In genomic region chr9:128372784-128373183, GRCh38 we compare ENCODE assay signal across 10 cellular contexts. TPM values are rescaled to one million over a fixed set of nuclear protein-coding genes. Genes with fewer than 3 reads are reported as not detected.
DNase-seq lines count a peak whose midpoint lies in the region; ATAC-seq and TF ChIP-seq lines count a peak whose summit lies in the region.
"Had no signal": no experiment of that assay in that cellular context is flagged by ENCODE, and none has a peak within 500 bp of the region (broad histone marks: within the 10 kb centered on the region; RNA-seq: fewer than 3 reads in every experiment).

No MANE protein-coding gene starts in this region.

- H3K4me1 ChIP-seq in KMS-11 (ENCODE audit: low read depth, poor library complexity, severe bottlenecking) = peaks cover 26% of the 10 kb centered on the region
- peaks cover 15% of the 10 kb centered on the region for H3K4me1 ChIP-seq in mammary epithelial cell (ENCODE audit: insufficient read depth, low read length)

- H3K79me2 ChIP-seq in KMS-11 (ENCODE audit: insufficient read depth, low read depth) = peaks cover 50% of the 10 kb centered on the region
- H3K79me2 ChIP-seq in mammary epithelial cell (ENCODE audit: insufficient read depth, low read length) = peaks cover 57% of the 10 kb centered on the region

- H3K9me3 ChIP-seq in mammary epithelial cell (replicated peaks; ENCODE audit: insufficient read depth, low read length) = no peaks in the 10 kb centered on the region
- H3K9me3 ChIP-seq: colonic mucosa had no signal

- no TSS peak for BruUV-seq in mammary epithelial cell (replicated peaks; lab: Mats Ljungman, UMichigan)

- ATAC-seq in naive B cell (ENCODE audit: low read depth in 2 of 2) (no peak), GM19328 (IDR thresholded peaks at IDR 0.05; ENCODE audit: unreplicated experiment) (no peak), HG02840 (IDR thresholded peaks at IDR 0.05; ENCODE audit: low FRiP score, unreplicated experiment) (no peak), GM19351 (IDR thresholded peaks at IDR 0.05; ENCODE audit: unreplicated experiment) (no peak)

- DNase-seq in CD14-positive monocyte (ENCODE audit: low spot score) = no peak
- no peak for DNase-seq in mammary epithelial cell
- DNase-seq in naive B cell = no peak
- DNase-seq in NCI-H345 treated with DMSO at 0.1 percent for 48 hours (lab: John Stamatoyannopoulos, UW; ENCODE audit: unreplicated experiment) = no peak
- DNase-seq: stimulated activated CD4-positive, alpha-beta T cell treated with anti-CD3 and anti-CD28 coated beads, Interleukin-2, amount 100 ng/mL, for 48 hours had no signal

- no peak overlapping the region for H3K4me3 ChIP-seq in KMS-11 (IDR thresholded peaks at IDR 0.05; ENCODE audit: insufficient read depth, low read depth, low read length)
- H3K4me3 ChIP-seq in mammary epithelial cell (replicated peaks in 1 of 3; ENCODE audit: insufficient read depth in 1 of 3, low read depth in 2 of 3, low read length in 3 of 3) = no peak overlapping the region

- H3K27me3 ChIP-seq in KMS-11 (ENCODE audit: insufficient read depth, low read depth) = no peaks in the 10 kb centered on the region
- H3K27me3 ChIP-seq in mammary epithelial cell (ENCODE audit: insufficient read depth, low read length) = no peaks in the 10 kb centered on the region
- H3K27me3 ChIP-seq: colonic mucosa had no signal

- H3K4me2 ChIP-seq in KMS-11 (peak overlapping the region; percentile 95; the same call in 1 of the 2 replicates), mammary epithelial cell (ENCODE audit: insufficient read depth, low read depth, low read length) (peak overlapping the region; percentile 88)

- no peaks in the 10 kb centered on the region for H3K36me3 ChIP-seq in KMS-11 (ENCODE audit: insufficient read depth)
- H3K36me3 ChIP-seq in mammary epithelial cell (ENCODE audit: insufficient read depth, low read length) = peaks cover 2% of the 10 kb centered on the region
- H3K36me3 ChIP-seq: colonic mucosa had no signal

- dilution Hi-C loops in mammary epithelial cell (cut with HindIII; ENCODE audit: low sequenced_read_pairs) = no loop called here

- in situ Hi-C loops in mammary epithelial cell (cut with MboI; ENCODE audit: low sequenced_read_pairs in 2 of 2) = no loop called here

- CTCF ChIA-PET in mammary epithelial cell (lab: Charles Lee; ENCODE audit: low non-redundant PET) = no interaction called here

- peaks cover 0 to 3% (median 0%) of the 10 kb centered on the region in 3 donors for H3K27me3 Mint-ChIP-seq in CD14-positive monocyte (ENCODE audit: low read depth in 3 of 3)
- no peaks in the 10 kb centered on the region for H3K27me3 Mint-ChIP-seq in naive B cell

- H4K20me1 ChIP-seq in KMS-11 (ENCODE audit: insufficient read depth) (no peaks in the 10 kb centered on the region), mammary epithelial cell (ENCODE audit: insufficient read depth, low read length) (no peaks in the 10 kb centered on the region)

- H3K9ac ChIP-seq in KMS-11 (no peak overlapping the region), mammary epithelial cell (ENCODE audit: insufficient read depth, low read length) (no peak overlapping the region)

- H3K4me3 Mint-ChIP-seq in CD14-positive monocyte (no peak overlapping the region), naive B cell (peak overlapping the region in 7 of 8 donors; percentile 91 to 99 (median 97))

- WGBS in mammary epithelial cell (ENCODE audit: low coverage, missing lambda C conversion rate) = 89% methylated on average over 1 of the region's 1 CpG

- intact Hi-C loops in CD14-positive monocyte (cut with micrococcal nuclease) (loop anchor here in 1 of 2 donors (5.0 to 10.0 kb wide), 3 partner anchors 48 to 95 kb away; partner anchors contain the start of genes COQ4, GOLGA2, ODF2 and SWI5), mammary epithelial cell (cut with micrococcal nuclease) (no loop called here)

- H3K27ac ChIP-seq in KMS-11 (no peak overlapping the region), mammary epithelial cell (ENCODE audit: insufficient read depth, low read depth, low read length) (peak overlapping the region; percentile 74)
- H3K27ac ChIP-seq: colonic mucosa had no signal

- H3K9me3 Mint-ChIP-seq in CD14-positive monocyte = no peaks in the 10 kb centered on the region
- no peaks in the 10 kb centered on the region for H3K9me3 Mint-ChIP-seq in naive B cell

- H3K4me1 Mint-ChIP-seq in CD14-positive monocyte (peaks cover 30% of the 10 kb centered on the region), naive B cell (peaks cover 33 to 45% (median 37%) of the 10 kb centered on the region in 3 donors)

- TF ChIP-seq CTCF in CD14-positive monocyte (IDR thresholded peaks at IDR 0.05) = no peak
- TF ChIP-seq CTCF in KMS-11 (conservative IDR thresholded peaks at IDR 0.05; ENCODE audit: low read depth, low read length) = no peak
- TF ChIP-seq CTCF in mammary epithelial cell (conservative IDR thresholded peaks at IDR 0.05 in 1 of 2, IDR thresholded peaks at IDR 0.05 in 1 of 2; ENCODE audit: extremely low read depth in 1 of 2, insufficient read depth in 1 of 2, low read depth in 1 of 2, low read length in 2 of 2) = no peak

- H3K27ac Mint-ChIP-seq in CD14-positive monocyte = peak overlapping the region; percentile 2 to 99 (median 97)
- H3K27ac Mint-ChIP-seq in naive B cell = peak overlapping the region in 4 of 6 donors; percentile 59 to 98 (median 70)

- no peak overlapping the region for H2AFZ ChIP-seq in KMS-11 (ENCODE audit: low read depth)
- H2AFZ ChIP-seq in mammary epithelial cell (ENCODE audit: low read depth, low read length) = no peak overlapping the region

- H3K36me3 Mint-ChIP-seq in CD14-positive monocyte = peaks cover 20 to 33% of the 10 kb centered on the region in 2 donors
- peaks cover 4 to 8% of the 10 kb centered on the region in 2 donors for H3K36me3 Mint-ChIP-seq in naive B cell

RNA-seq across cellular contexts. Expression of gene URM1, which starts 1.6 kb away (rescaled TPM):
- polyA plus RNA-seq in CD14-positive monocyte (10 to 100 TPM; 37.5 to 39.7 TPM), mammary epithelial cell (37.7 TPM), naive B cell (ENCODE audit: low read depth in 6 of 6) (10 to 100 TPM; 36.9 to 44.3 (median 42.0) TPM)
- total RNA-seq in mammary epithelial cell = 10 to 100 TPM; 24.5 to 53.7 TPM
- polyA minus RNA-seq in mammary epithelial cell = 38.7 TPM

RNA-seq across cellular contexts. Expression of gene SLC27A4, which starts 32.5 kb away (rescaled TPM):
- polyA plus RNA-seq in CD14-positive monocyte = 1 to 10 TPM; 6.8 TPM
- 10 to 100 TPM; 28.2 to 35.2 TPM for total RNA-seq in mammary epithelial cell
- polyA plus RNA-seq in mammary epithelial cell = 30.6 TPM
- 33.6 TPM for polyA minus RNA-seq in mammary epithelial cell
- 1 to 10 TPM in 5 of 6 donors, not detected in 1; 2.3 to 6.8 (median 3.6) TPM for polyA plus RNA-seq in naive B cell (ENCODE audit: low read depth in 6 of 6)

RNA-seq across cellular contexts. Expression of gene CERCAM, which starts 47.9 kb away (rescaled TPM):
- polyA plus RNA-seq in CD14-positive monocyte (1 to 10 TPM; 1.8 to 2.5 TPM), mammary epithelial cell (50.7 TPM), naive B cell (ENCODE audit: low read depth in 6 of 6) (under 1 TPM in 5 of 6 donors, not detected in 1; 0.31 to 0.71 (median 0.37) TPM)
- total RNA-seq in mammary epithelial cell = 10 to 100 TPM; 65.2 to 69.3 TPM
- polyA minus RNA-seq in mammary epithelial cell = 31.4 TPM

RNA-seq across cellular contexts. Expression of gene COQ4, which starts 50.1 kb away (rescaled TPM):
- 10 to 100 TPM; 19.9 to 20.4 TPM for polyA plus RNA-seq in CD14-positive monocyte
- total RNA-seq in mammary epithelial cell = 10 to 100 TPM; 32.7 to 33.7 TPM
- polyA plus RNA-seq in mammary epithelial cell = 39.9 TPM
- polyA minus RNA-seq in mammary epithelial cell = 25.3 TPM
- 10 to 100 TPM; 25.5 to 37.5 (median 31.3) TPM for polyA plus RNA-seq in naive B cell (ENCODE audit: low read depth in 6 of 6)

RNA-seq across cellular contexts. Expression of gene TRUB2, which starts 50.5 kb away (rescaled TPM):
- polyA plus RNA-seq in CD14-positive monocyte (10 to 100 TPM; 13.5 to 17.0 TPM), mammary epithelial cell (21.3 TPM), naive B cell (ENCODE audit: low read depth in 6 of 6) (10 to 100 TPM; 12.7 to 23.4 (median 22.1) TPM)
- 10 to 100 TPM; 14.7 to 28.6 TPM for total RNA-seq in mammary epithelial cell
- polyA minus RNA-seq in mammary epithelial cell = 16.2 TPM

Comparison
In these comparisons a context has a peak if more than half of its experiments do, and no peak if none do; other contexts are left out.
1. H3K4me3 Mint-ChIP-seq: peak in naive B cell (7 of 8); none in CD14-positive monocyte (0 of 2).
2. RNA of gene CERCAM, which starts 47.9 kb away (polyA plus RNA-seq): 50.7 TPM in mammary epithelial cell (single experiment); 1.8 to 2.5 TPM in CD14-positive monocyte and 0.31 to 0.71 TPM in naive B cell; every median in the first group is over 10 times any median in the second.